In the genomic region with DNA sequence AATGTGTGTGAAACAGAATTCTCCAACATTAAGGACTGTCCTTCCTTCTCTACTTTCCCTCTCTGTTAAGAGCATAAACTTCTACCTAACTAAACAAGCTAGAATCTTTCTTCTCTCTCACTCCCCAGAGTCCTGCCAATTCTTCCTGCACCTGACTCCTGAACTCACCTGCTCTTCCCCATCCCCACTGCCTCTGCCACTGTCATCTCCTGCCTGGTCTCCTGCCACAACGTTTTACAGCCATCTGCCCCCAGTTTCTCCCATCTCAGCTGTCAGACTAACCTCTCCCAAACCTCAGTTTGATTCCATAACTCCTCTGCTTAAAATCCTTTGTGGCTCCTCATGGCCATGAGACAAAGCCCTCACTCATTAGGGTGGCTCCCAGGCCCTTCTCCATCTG, we compare ENCODE assay signal across 22 cellular contexts.
"Had no signal": no experiment of that assay in that cellular context is flagged by ENCODE, and none has a peak within 500 bp of the region (broad histone marks: within the 10 kb centered on the region; RNA-seq: fewer than 3 reads in every experiment).

No MANE protein-coding gene starts in this region.

- H3K27me3 Mint-ChIP-seq: activated CD4-positive, alpha-beta T cell treated with anti-CD3 and anti-CD28 coated beads for 36 hours; activated naive CD8-positive, alpha-beta T cell treated with anti-CD3 and anti-CD28 coated beads, Interleukin-2, amount 10 ng/mL, durations not matched to agents 7 days and 5 days; central memory CD8-positive, alpha-beta T cell had no signal

- H3K4me3 Mint-ChIP-seq: activated CD4-positive, alpha-beta T cell treated with anti-CD3 and anti-CD28 coated beads for 36 hours; activated CD8-positive, alpha-beta T cell treated with anti-CD3 and anti-CD28 coated beads for 36 hours; activated naive CD8-positive, alpha-beta T cell treated with anti-CD3 and anti-CD28 coated beads, Interleukin-2, amount 10 ng/mL, durations not matched to agents 7 days and 5 days; activated T-cell treated with anti-CD3 and anti-CD28 coated beads, Interleukin-2, amount 50 U/mL, for 72 hours; central memory CD8-positive, alpha-beta T cell; T-helper 17 cell had no signal

- DNase-seq: activated CD4-positive, alpha-beta T cell treated with anti-CD3 and anti-CD28 coated beads for 36 hours; activated CD4-positive, alpha-beta T cell treated with anti-CD3 and anti-CD28 coated beads, Interleukin-2, amount 50 U/mL, for 1 hour; activated CD8-positive, alpha-beta memory T cell treated with anti-CD3 and anti-CD28 coated beads, Interleukin-2, amount 50 U/mL, for 4 hours; activated CD8-positive, alpha-beta T cell treated with anti-CD3 and anti-CD28 coated beads for 36 hours; activated naive CD4-positive, alpha-beta T cell treated with anti-CD3 and anti-CD28 coated beads, Interleukin-2, amount 50 U/mL, for 16 hours; activated naive CD8-positive, alpha-beta T cell treated with anti-CD3 and anti-CD28 coated beads, Interleukin-2, amount 10 ng/mL, durations not matched to agents 7 days and 5 days; activated T-cell treated with anti-CD3 and anti-CD28 coated beads, Interleukin-2, amount 50 U/mL, for 72 hours; adrenal gland; aorta; KG1; NCI-H1092; NCI-H1417; NCI-H187; NCI-H2081; NCI-H2227 treated with DMSO at 0.1 percent for 48 hours; NCI-H526; NCI-H774; PC-9; SHP77 treated with DMSO at 0.1 percent for 48 hours; T-helper 17 cell; T-helper 9 cell had no signal

- H3K9me3 Mint-ChIP-seq: activated CD8-positive, alpha-beta T cell treated with anti-CD3 and anti-CD28 coated beads for 36 hours; activated naive CD8-positive, alpha-beta T cell treated with anti-CD3 and anti-CD28 coated beads, Interleukin-2, amount 10 ng/mL, durations not matched to agents 7 days and 5 days; activated T-cell treated with anti-CD3 and anti-CD28 coated beads, Interleukin-2, amount 50 U/mL, for 72 hours; central memory CD8-positive, alpha-beta T cell had no signal

- ATAC-seq: activated CD4-positive, alpha-beta T cell treated with anti-CD3 and anti-CD28 coated beads for 36 hours; activated CD8-positive, alpha-beta T cell treated with anti-CD3 and anti-CD28 coated beads for 36 hours; activated T-cell treated with anti-CD3 and anti-CD28 coated beads, Interleukin-2, amount 50 U/mL, for 72 hours; T-helper 17 cell had no signal

- H3K36me3 Mint-ChIP-seq: activated naive CD8-positive, alpha-beta T cell treated with anti-CD3 and anti-CD28 coated beads, Interleukin-2, amount 10 ng/mL, durations not matched to agents 7 days and 5 days had no signal

- H3K27ac Mint-ChIP-seq: activated CD4-positive, alpha-beta T cell treated with anti-CD3 and anti-CD28 coated beads for 36 hours; activated CD8-positive, alpha-beta T cell treated with anti-CD3 and anti-CD28 coated beads for 36 hours; activated naive CD8-positive, alpha-beta T cell treated with anti-CD3 and anti-CD28 coated beads, Interleukin-2, amount 10 ng/mL, durations not matched to agents 7 days and 5 days; activated T-cell treated with anti-CD3 and anti-CD28 coated beads, Interleukin-2, amount 50 U/mL, for 72 hours; T-helper 17 cell had no signal

- H3K4me1 Mint-ChIP-seq: activated CD4-positive, alpha-beta T cell treated with anti-CD3 and anti-CD28 coated beads for 36 hours; activated naive CD8-positive, alpha-beta T cell treated with anti-CD3 and anti-CD28 coated beads, Interleukin-2, amount 10 ng/mL, durations not matched to agents 7 days and 5 days; central memory CD8-positive, alpha-beta T cell had no signal
